Comparison of ENCODE assay signal across 9 cellular contexts in the genomic region with DNA sequence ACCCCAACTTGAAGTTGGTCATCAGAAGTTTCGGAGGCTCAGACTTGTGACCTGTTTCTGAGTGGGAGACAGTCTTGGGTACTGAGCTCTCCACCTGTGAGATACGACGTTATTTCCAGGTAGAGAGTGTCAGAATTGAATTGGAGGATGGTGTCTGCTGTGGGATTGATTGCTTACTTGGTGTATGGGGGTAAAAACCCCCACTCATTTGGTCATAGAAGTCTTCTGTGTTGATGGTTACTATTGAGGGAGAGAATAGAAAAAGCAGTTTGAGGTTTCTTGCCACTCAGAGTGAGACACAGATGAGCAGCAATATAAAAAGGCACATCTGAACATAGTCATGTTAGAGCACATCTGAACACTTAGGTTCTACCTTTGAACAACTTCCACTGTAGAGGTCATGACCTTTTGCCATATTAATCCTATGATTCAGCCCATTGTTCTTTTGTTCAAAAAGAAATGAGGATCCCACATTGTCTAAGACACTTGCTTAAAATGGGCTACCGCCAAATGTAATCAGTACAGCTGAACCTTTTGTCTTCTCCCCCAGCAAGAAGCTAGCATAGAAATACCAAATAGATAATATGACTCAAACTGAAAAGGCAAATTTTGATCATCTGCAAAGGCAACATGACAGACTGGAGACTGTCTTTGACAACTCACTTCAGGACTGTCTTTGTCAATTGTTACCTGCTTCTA.
A peak's percentile ranks its signal among the peaks of the same experiment; 100 is the strongest.
DNase-seq lines count a peak whose midpoint lies in the region; ATAC-seq and TF ChIP-seq lines count a peak whose summit lies in the region.
"Had no signal": no experiment of that assay in that cellular context is flagged by ENCODE, and none has a peak within 500 bp of the region (broad histone marks: within the 10 kb centered on the region; RNA-seq: fewer than 3 reads in every experiment).

No MANE protein-coding gene starts in this region.

- H3K27me3 Mint-ChIP-seq in activated CD4-positive, alpha-beta memory T cell treated with anti-CD3 and anti-CD28 coated beads for 36 hours = no peaks in the 10 kb centered on the region

- H3K4me3 Mint-ChIP-seq in activated CD4-positive, alpha-beta memory T cell treated with anti-CD3 and anti-CD28 coated beads for 36 hours = peak overlapping the region; percentile 63

- H3K27ac Mint-ChIP-seq in activated CD4-positive, alpha-beta memory T cell treated with anti-CD3 and anti-CD28 coated beads for 36 hours = peak overlapping the region; percentile 97

- no peaks in the 10 kb centered on the region for H3K36me3 Mint-ChIP-seq in activated CD4-positive, alpha-beta memory T cell treated with anti-CD3 and anti-CD28 coated beads for 36 hours

- H3K9me3 Mint-ChIP-seq in activated CD4-positive, alpha-beta memory T cell treated with anti-CD3 and anti-CD28 coated beads for 36 hours = no peaks in the 10 kb centered on the region

- DNase-seq in GM12865 (ENCODE audit: low read depth) (peak; percentile 84), GM19240 (ENCODE audit: insufficient read length, low spot score) (peak; percentile 12), EL (no peak), hippocampal formation (lab: John Stamatoyannopoulos, UW) (no peak), HUDEP-2 (lab: John Stamatoyannopoulos, UW; ENCODE audit: unreplicated experiment in 76 of 76) (no peak), Right ventricle myocardium inferior (ENCODE audit: missing footprints) (no peak)
- peak; percentile 60 for DNase-seq in activated CD4-positive, alpha-beta memory T cell treated with anti-CD3 and anti-CD28 coated beads for 36 hours
- DNase-seq: PC-9 had no signal

- CTCF ChIA-PET in activated CD4-positive, alpha-beta memory T cell treated with anti-CD3 and anti-CD28 coated beads for 36 hours (lab: Charles Lee) = interaction anchor here (1.0 to 1.9 kb wide), 5 partner anchors 14 to 188 kb away, joined by 3 to 7 read pairs (median 3); no protein-coding TSS in a partner anchor

- H3K4me1 Mint-ChIP-seq in activated CD4-positive, alpha-beta memory T cell treated with anti-CD3 and anti-CD28 coated beads for 36 hours (ENCODE audit: low read depth) = peaks cover 83% of the 10 kb centered on the region

- ATAC-seq in HG02973 (IDR thresholded peaks at IDR 0.05; ENCODE audit: unreplicated experiment) (peak; percentile 55), Right ventricle myocardium inferior (no peak)

- POLR2A ChIA-PET in activated CD4-positive, alpha-beta memory T cell treated with anti-CD3 and anti-CD28 coated beads for 36 hours (lab: Charles Lee) = interaction anchor here (0.7 to 2.8 kb wide), 13 partner anchors 10 to 466 kb away, joined by 3 to 45 read pairs (median 4); partner anchors contain the start of genes GLS and NAB1

- TF ChIP-seq CTCF in GM12865 (IDR thresholded peaks at IDR 0.05; ENCODE audit: insufficient read depth, low read depth, low read length, missing control alignments) = no peak

- intact Hi-C loops in activated CD4-positive, alpha-beta memory T cell treated with anti-CD3 and anti-CD28 coated beads for 36 hours (cut with micrococcal nuclease) = loop anchor here (1.0 to 5.0 kb wide), 16 partner anchors 14 to 1280 kb away; partner anchors contain the start of genes ASNSD1, NAB1, NABP1 and NEMP2
- intact Hi-C loops in Right ventricle myocardium inferior (cut with DNase I) = no loop called here

- peak overlapping the region; percentile 27; the same call in 1 of the 2 replicates for H3K4me3 ChIP-seq in GM12865 (ENCODE audit: low read depth, low read length)
- H3K4me3 ChIP-seq: PC-9 had no signal

Comparison
In these comparisons a context has a peak if more than half of its experiments do, and no peak if none do; other contexts are left out.
1. DNase-seq: peak in GM12865 (single experiment), GM19240 (single experiment) and activated CD4-positive, alpha-beta memory T cell treated with anti-CD3 and anti-CD28 coated beads for 36 hours (single experiment); none in EL (single experiment), hippocampal formation (0 of 2), HUDEP-2 (0 of 76) and Right ventricle myocardium inferior (single experiment).